ENCODE assay signal across 1 cellular context in the genomic region with DNA sequence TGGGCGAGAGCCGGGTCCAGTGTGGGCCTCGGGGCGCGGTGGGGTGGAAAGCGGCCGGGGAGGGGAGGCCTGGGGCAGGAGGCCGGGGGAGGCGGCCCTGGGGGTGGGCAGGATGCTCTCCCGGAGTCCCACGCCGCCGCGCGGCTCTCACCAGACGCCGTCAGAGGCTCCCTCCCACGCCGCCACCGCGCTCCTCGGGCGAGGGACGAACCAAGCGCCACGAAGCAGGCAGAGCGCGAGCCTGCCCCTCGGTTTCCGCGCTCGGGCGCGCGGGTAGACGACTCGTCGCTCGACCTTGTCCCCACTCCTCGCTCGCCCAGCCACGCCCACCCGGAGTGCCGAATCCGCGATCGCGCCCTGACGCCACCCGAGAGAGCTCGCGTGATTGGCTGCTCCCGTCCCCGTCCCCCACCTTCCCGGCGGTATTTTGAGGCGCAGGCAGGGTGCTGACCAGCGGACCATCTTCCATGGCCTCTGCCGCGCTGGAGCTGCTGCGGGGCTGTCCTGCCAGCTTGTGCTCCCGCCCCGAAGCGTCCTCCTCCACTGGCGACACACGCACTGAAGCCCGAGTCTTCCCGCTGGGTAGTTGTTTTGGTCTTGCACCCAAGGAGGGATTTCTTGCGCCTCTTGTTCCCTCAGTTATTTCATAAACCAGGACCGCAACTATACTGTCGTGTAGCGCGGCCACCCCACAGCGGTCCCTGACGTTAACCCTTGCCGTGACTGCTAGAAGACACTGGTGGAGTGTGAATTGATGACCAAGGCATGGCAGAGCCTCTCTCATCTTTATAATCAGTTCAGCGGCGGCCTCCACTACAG.
A peak's percentile ranks its signal among the peaks of the same experiment; 100 is the strongest.
TF ChIP-seq lines count a peak whose summit lies in the region.

GNE (minus strand) TSS at position 279 of the 819 bp plus-strand sequence. CDS start 9,093 bp downstream, outside the sequence.

TF ChIP-seq in HEK293, 187 proteins besides CTCF, POLR2A, EP300 and RAD21 (continued from another document and continues in another):
- TF ChIP-seq ZNF335 (tag by site-specific recombination; conservative IDR thresholded peaks at IDR 0.05), result peak; percentile 90
- no peak for TF ChIP-seq ZNF610 (tag by site-specific recombination; IDR thresholded peaks at IDR 0.05; ENCODE audit: borderline replicate concordance)
- TF ChIP-seq ZNF664 (tag by site-specific recombination; IDR thresholded peaks at IDR 0.05), result no peak
- peak; percentile 92 for TF ChIP-seq ZFHX2 (tag by site-specific recombination; conservative IDR thresholded peaks at IDR 0.05)
- TF ChIP-seq OSR2 (tag by site-specific recombination; IDR thresholded peaks at IDR 0.05), result no peak
- no peak for TF ChIP-seq ZNF169 (tag by site-specific recombination; IDR thresholded peaks at IDR 0.05)
- no peak for TF ChIP-seq ZNF449 (tag by site-specific recombination; IDR thresholded peaks at IDR 0.05)
- TF ChIP-seq ZSCAN30 (tag by site-specific recombination; IDR thresholded peaks at IDR 0.05), result peak; percentile 67; the same call in 1 of the 2 replicates
- no peak for TF ChIP-seq YY2 (tag by site-specific recombination; IDR thresholded peaks at IDR 0.05)
- no peak for TF ChIP-seq ZNF292 (tag by site-specific recombination; IDR thresholded peaks at IDR 0.05; ENCODE audit: borderline replicate concordance, low read depth)
- TF ChIP-seq ZNF701 (tag by site-specific recombination; IDR thresholded peaks at IDR 0.05), result no peak
- TF ChIP-seq ZNF398 (tag by site-specific recombination; IDR thresholded peaks at IDR 0.05), result peak; percentile 58
- no peak; the same call in 1 of the 2 replicates for TF ChIP-seq ZFP69B (tag by site-specific recombination; IDR thresholded peaks at IDR 0.05)
- peak; percentile 98 for TF ChIP-seq KLF9 (tag by site-specific recombination; IDR thresholded peaks at IDR 0.05; ENCODE audit: low read depth)
- TF ChIP-seq HOXD13 (CRISPR knock-in tag; IDR thresholded peaks at IDR 0.05; ENCODE audit: borderline replicate concordance), result no peak
- no peak for TF ChIP-seq ZNF37A (tag by site-specific recombination; IDR thresholded peaks at IDR 0.05)
- no peak for TF ChIP-seq BCL6B (tag by site-specific recombination; IDR thresholded peaks at IDR 0.05)
- no peak; the same call in 1 of the 2 replicates for TF ChIP-seq WT1 (tag by site-specific recombination; IDR thresholded peaks at IDR 0.05)
- no peak for TF ChIP-seq ZNF670 (tag by site-specific recombination; IDR thresholded peaks at IDR 0.05; ENCODE audit: low read depth)
- TF ChIP-seq IKZF3 (tag by site-specific recombination; IDR thresholded peaks at IDR 0.05), result no peak
- no peak for TF ChIP-seq ZNF311 (tag by site-specific recombination; IDR thresholded peaks at IDR 0.05; ENCODE audit: borderline replicate concordance)
- no peak for TF ChIP-seq ZNF677 (tag by site-specific recombination; IDR thresholded peaks at IDR 0.05)
- no peak for TF ChIP-seq PRDM6 (tag by site-specific recombination; IDR thresholded peaks at IDR 0.05)
- no peak for TF ChIP-seq ZNF623 (tag by site-specific recombination; IDR thresholded peaks at IDR 0.05)
- TF ChIP-seq ZBTB7A (tag by site-specific recombination; IDR thresholded peaks at IDR 0.05; ENCODE audit: low read depth), result no peak
- TF ChIP-seq ZNF366 (tag by site-specific recombination; conservative IDR thresholded peaks at IDR 0.05), result no peak
- TF ChIP-seq AEBP2 (tag by site-specific recombination; IDR thresholded peaks at IDR 0.05; ENCODE audit: borderline replicate concordance), result no peak
- TF ChIP-seq ZNF747 (tag by site-specific recombination; IDR thresholded peaks at IDR 0.05), result no peak
- no peak for TF ChIP-seq ZNF48 (tag by site-specific recombination; IDR thresholded peaks at IDR 0.05)
- no peak for TF ChIP-seq ZNF777 (tag by site-specific recombination; IDR thresholded peaks at IDR 0.05; ENCODE audit: borderline replicate concordance)
- TF ChIP-seq ZXDB (tag by site-specific recombination; IDR thresholded peaks at IDR 0.05), result peak; percentile 69; the same call in 1 of the 2 replicates
- TF ChIP-seq ZNF792 (tag by site-specific recombination; IDR thresholded peaks at IDR 0.05), result no peak
- TF ChIP-seq, protein P1, sequence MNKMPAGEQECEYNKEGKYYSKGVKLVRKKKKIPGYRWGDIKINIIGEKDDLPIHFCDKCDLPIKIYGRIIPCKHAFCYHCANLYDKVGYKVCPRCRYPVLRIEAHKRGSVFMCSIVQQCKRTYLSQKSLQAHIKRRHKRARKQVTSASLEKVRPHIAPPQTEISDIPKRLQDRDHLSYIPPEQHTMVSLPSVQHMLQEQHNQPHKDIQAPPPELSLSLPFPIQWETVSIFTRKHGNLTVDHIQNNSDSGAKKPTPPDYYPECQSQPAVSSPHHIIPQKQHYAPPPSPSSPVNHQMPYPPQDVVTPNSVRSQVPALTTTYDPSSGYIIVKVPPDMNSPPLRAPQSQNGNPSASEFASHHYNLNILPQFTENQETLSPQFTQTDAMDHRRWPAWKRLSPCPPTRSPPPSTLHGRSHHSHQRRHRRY (tag by site-specific recombination; IDR thresholded peaks at IDR 0.05), result no peak
- TF ChIP-seq ZNF76 (tag by site-specific recombination; IDR thresholded peaks at IDR 0.05; ENCODE audit: borderline replicate concordance, low read depth), result peak; percentile 80
- TF ChIP-seq KLF8 (tag by site-specific recombination; IDR thresholded peaks at IDR 0.05), result peak; percentile 88
- TF ChIP-seq, protein P2, sequence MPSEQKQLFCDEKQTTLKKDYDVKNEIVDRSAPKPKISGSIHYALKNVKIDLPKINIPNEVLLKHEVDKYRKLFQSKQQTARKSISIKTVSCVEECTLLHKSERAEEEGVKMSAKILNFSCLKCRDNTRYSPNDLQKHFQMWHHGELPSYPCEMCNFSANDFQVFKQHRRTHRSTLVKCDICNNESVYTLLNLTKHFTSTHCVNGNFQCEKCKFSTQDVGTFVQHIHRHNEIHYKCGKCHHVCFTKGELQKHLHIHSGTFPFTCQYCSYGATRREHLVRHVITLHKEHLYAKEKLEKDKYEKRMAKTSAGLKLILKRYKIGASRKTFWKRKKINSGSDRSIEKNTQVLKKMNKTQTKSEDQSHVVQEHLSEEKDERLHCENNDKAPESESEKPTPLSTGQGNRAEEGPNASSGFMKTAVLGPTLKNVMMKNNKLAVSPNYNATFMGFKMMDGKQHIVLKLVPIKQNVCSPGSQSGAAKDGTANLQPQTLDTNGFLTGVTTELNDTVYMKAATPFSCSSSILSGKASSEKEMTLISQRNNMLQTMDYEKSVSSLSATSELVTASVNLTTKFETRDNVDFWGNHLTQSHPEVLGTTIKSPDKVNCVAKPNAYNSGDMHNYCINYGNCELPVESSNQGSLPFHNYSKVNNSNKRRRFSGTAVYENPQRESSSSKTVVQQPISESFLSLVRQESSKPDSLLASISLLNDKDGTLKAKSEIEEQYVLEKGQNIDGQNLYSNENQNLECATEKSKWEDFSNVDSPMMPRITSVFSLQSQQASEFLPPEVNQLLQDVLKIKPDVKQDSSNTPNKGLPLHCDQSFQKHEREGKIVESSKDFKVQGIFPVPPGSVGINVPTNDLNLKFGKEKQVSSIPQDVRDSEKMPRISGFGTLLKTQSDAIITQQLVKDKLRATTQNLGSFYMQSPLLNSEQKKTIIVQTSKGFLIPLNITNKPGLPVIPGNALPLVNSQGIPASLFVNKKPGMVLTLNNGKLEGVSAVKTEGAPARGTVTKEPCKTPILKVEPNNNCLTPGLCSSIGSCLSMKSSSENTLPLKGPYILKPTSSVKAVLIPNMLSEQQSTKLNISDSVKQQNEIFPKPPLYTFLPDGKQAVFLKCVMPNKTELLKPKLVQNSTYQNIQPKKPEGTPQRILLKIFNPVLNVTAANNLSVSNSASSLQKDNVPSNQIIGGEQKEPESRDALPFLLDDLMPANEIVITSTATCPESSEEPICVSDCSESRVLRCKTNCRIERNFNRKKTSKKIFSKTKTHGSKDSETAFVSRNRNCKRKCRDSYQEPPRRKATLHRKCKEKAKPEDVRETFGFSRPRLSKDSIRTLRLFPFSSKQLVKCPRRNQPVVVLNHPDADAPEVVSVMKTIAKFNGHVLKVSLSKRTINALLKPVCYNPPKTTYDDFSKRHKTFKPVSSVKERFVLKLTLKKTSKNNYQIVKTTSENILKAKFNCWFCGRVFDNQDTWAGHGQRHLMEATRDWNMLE (tag by site-specific recombination; conservative IDR thresholded peaks at IDR 0.05; ENCODE audit: low read depth), result peak; percentile 21; the same call in 1 of the 2 replicates
- TF ChIP-seq, protein P3, sequence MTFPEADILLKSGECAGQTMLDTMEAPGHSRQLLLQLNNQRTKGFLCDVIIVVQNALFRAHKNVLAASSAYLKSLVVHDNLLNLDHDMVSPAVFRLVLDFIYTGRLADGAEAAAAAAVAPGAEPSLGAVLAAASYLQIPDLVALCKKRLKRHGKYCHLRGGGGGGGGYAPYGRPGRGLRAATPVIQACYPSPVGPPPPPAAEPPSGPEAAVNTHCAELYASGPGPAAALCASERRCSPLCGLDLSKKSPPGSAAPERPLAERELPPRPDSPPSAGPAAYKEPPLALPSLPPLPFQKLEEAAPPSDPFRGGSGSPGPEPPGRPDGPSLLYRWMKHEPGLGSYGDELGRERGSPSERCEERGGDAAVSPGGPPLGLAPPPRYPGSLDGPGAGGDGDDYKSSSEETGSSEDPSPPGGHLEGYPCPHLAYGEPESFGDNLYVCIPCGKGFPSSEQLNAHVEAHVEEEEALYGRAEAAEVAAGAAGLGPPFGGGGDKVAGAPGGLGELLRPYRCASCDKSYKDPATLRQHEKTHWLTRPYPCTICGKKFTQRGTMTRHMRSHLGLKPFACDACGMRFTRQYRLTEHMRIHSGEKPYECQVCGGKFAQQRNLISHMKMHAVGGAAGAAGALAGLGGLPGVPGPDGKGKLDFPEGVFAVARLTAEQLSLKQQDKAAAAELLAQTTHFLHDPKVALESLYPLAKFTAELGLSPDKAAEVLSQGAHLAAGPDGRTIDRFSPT (tag by site-specific recombination; IDR thresholded peaks at IDR 0.05), result no peak
- peak; percentile 58 for TF ChIP-seq SP2 (tag by site-specific recombination; IDR thresholded peaks at IDR 0.05)
- no peak for TF ChIP-seq ZNF24 (tag by site-specific recombination; IDR thresholded peaks at IDR 0.05)
- no peak for TF ChIP-seq ZNF521 (tag by site-specific recombination; IDR thresholded peaks at IDR 0.05)
- no peak for TF ChIP-seq ZNF548 (tag by site-specific recombination; IDR thresholded peaks at IDR 0.05)
